ENCODE assay signal across 10 cellular contexts in the genomic region with DNA sequence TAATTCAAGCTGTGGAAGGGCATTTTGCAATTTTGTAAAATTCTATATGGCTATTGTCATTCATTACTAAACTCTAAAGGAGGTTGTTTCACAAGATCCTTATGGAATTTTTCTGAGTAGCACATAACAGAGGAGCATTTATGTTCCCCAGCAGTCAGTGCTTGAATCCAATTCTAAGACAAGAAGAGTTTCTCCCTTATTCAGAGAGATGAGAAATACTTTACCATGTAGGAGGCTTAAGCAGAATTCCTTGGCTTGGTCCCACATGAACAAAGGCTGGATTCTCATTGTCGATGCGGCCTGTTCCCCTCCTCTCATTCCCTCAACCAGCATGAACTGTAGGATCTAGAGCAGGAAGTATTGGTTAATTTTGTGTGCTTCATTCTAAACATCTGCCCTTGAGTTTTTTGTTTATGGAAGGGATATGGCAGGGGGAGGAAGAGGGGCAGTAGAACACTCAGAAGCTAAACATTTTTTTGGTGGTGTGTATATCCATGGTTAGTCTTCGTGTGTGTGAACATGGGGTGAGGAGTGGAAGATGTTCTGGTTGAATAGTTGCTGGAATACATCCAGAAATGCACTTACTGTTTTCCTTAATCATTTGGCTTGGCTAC.
DNase-seq lines count a peak whose midpoint lies in the region; ATAC-seq and TF ChIP-seq lines count a peak whose summit lies in the region.
"Had no signal": no experiment of that assay in that cellular context is flagged by ENCODE, and none has a peak within 500 bp of the region (broad histone marks: within the 10 kb centered on the region; RNA-seq: fewer than 3 reads in every experiment).

No MANE protein-coding gene starts in this region.

- H3K36me3 Mint-ChIP-seq in activated CD4-positive, alpha-beta T cell treated with anti-CD3 and anti-CD28 coated beads, Interleukin-2, amount 10 ng/mL, durations not matched to agents 7 days and 5 days (ENCODE audit: low read depth), result no peaks in the 10 kb centered on the region
- H3K36me3 Mint-ChIP-seq: activated CD8-positive, alpha-beta memory T cell treated with anti-CD3 and anti-CD28 coated beads, Interleukin-2, amount 10 ng/mL, durations not matched to agents 7 days and 5 days; T-cell had no signal

- no peak for TF ChIP-seq CTCF in AG10803 (conservative IDR thresholded peaks at IDR 0.05; ENCODE audit: low read length)
- TF ChIP-seq CTCF in epithelial cell of proximal tubule (conservative IDR thresholded peaks at IDR 0.05; ENCODE audit: low read depth, low read length), result no peak
- TF ChIP-seq CTCF in omental fat pad (IDR thresholded peaks at IDR 0.05), result no peak

- H3K4me1 Mint-ChIP-seq in activated CD4-positive, alpha-beta T cell treated with anti-CD3 and anti-CD28 coated beads, Interleukin-2, amount 10 ng/mL, durations not matched to agents 7 days and 5 days, result no peaks in the 10 kb centered on the region
- H3K4me1 Mint-ChIP-seq: activated CD8-positive, alpha-beta memory T cell treated with anti-CD3 and anti-CD28 coated beads, Interleukin-2, amount 10 ng/mL, durations not matched to agents 7 days and 5 days; T-cell had no signal

- no peaks in the 10 kb centered on the region for H3K9me3 Mint-ChIP-seq in activated CD4-positive, alpha-beta T cell treated with anti-CD3 and anti-CD28 coated beads, Interleukin-2, amount 10 ng/mL, durations not matched to agents 7 days and 5 days
- H3K9me3 Mint-ChIP-seq: T-cell had no signal

- H3K4me3 Mint-ChIP-seq in activated CD4-positive, alpha-beta T cell treated with anti-CD3 and anti-CD28 coated beads, Interleukin-2, amount 10 ng/mL, durations not matched to agents 7 days and 5 days, result no peak overlapping the region
- H3K4me3 Mint-ChIP-seq: activated CD8-positive, alpha-beta memory T cell treated with anti-CD3 and anti-CD28 coated beads, Interleukin-2, amount 10 ng/mL, durations not matched to agents 7 days and 5 days; T-cell had no signal

- CTCF ChIA-PET in activated CD4-positive, alpha-beta T cell treated with anti-CD3 and anti-CD28 coated beads, Interleukin-2, amount 10 ng/mL, durations not matched to agents 7 days and 5 days (lab: Charles Lee), result no interaction called here

- DNase-seq in AG10803 (ENCODE audit: low read depth) (peak; percentile 84), KBM-7 (peak; percentile 29), epithelial cell of proximal tubule (ENCODE audit: low read depth) (peak; percentile 40), omental fat pad (ENCODE audit: low spot score) (no peak), NCI-H1092 treated with DMSO at 0.1 percent for 48 hours (lab: John Stamatoyannopoulos, UW) (no peak)
- no peak for DNase-seq in activated CD4-positive, alpha-beta T cell treated with anti-CD3 and anti-CD28 coated beads, Interleukin-2, amount 10 ng/mL, durations not matched to agents 7 days and 5 days
- DNase-seq: activated CD8-positive, alpha-beta memory T cell treated with anti-CD3 and anti-CD28 coated beads, Interleukin-2, amount 10 ng/mL, durations not matched to agents 7 days and 5 days; T-cell had no signal

- POLR2A ChIA-PET in activated CD4-positive, alpha-beta T cell treated with anti-CD3 and anti-CD28 coated beads, Interleukin-2, amount 10 ng/mL, durations not matched to agents 7 days and 5 days (lab: Charles Lee), result no interaction called here

- H3K27ac Mint-ChIP-seq in activated CD4-positive, alpha-beta T cell treated with anti-CD3 and anti-CD28 coated beads, Interleukin-2, amount 10 ng/mL, durations not matched to agents 7 days and 5 days, result no peak overlapping the region
- H3K27ac Mint-ChIP-seq: activated CD8-positive, alpha-beta memory T cell treated with anti-CD3 and anti-CD28 coated beads, Interleukin-2, amount 10 ng/mL, durations not matched to agents 7 days and 5 days; T-cell had no signal

- in situ Hi-C loops in KBM-7 (cut with MboI; ENCODE audit: low pct_unique_long_range_greater_than_20kb, low sequenced_read_pairs), result no loop called here

- H3K4me3 ChIP-seq in AG10803 (ENCODE audit: low read length) (no peak overlapping the region), epithelial cell of proximal tubule (ENCODE audit: low read depth, low read length) (no peak overlapping the region)

- ATAC-seq in omental fat pad (ENCODE audit: low FRiP score), result peak; percentile 22
- ATAC-seq in HG02884 (IDR thresholded peaks at IDR 0.05; ENCODE audit: unreplicated experiment), result no peak
- no peak for ATAC-seq in GM19452 (IDR thresholded peaks at IDR 0.05; ENCODE audit: unreplicated experiment)
- ATAC-seq: activated CD8-positive, alpha-beta memory T cell treated with anti-CD3 and anti-CD28 coated beads, Interleukin-2, amount 10 ng/mL, durations not matched to agents 7 days and 5 days; T-cell had no signal

- H3K27me3 Mint-ChIP-seq in activated CD4-positive, alpha-beta T cell treated with anti-CD3 and anti-CD28 coated beads, Interleukin-2, amount 10 ng/mL, durations not matched to agents 7 days and 5 days, result peaks cover 24% of the 10 kb centered on the region

Comparison
In these comparisons a context has a peak if more than half of its experiments do, and no peak if none do; other contexts are left out.
1. DNase-seq: peak in AG10803 (single experiment), KBM-7 (single experiment) and epithelial cell of proximal tubule (single experiment); none in omental fat pad (single experiment), NCI-H1092 treated with DMSO at 0.1 percent for 48 hours (single experiment) and activated CD4-positive, alpha-beta T cell treated with anti-CD3 and anti-CD28 coated beads, Interleukin-2, amount 10 ng/mL, durations not matched to agents 7 days and 5 days (single experiment).